In genomic region chr2:236552586-236552985, GRCh38 we compare ENCODE assay signal across 22 cellular contexts. TPM values are rescaled to one million over a fixed set of nuclear protein-coding genes. Genes with fewer than 3 reads are reported as not detected.
DNase-seq lines count a peak whose midpoint lies in the region; ATAC-seq, FAIRE-seq and TF ChIP-seq lines count a peak whose summit lies in the region.
"Had no signal": no experiment of that assay in that cellular context is flagged by ENCODE, and none has a peak within 500 bp of the region (broad histone marks: within the 10 kb centered on the region; RNA-seq: fewer than 3 reads in every experiment).

No MANE protein-coding gene starts in this region.

- peak overlapping the region; percentile 18 for H3K27ac Mint-ChIP-seq in activated CD4-positive, alpha-beta T cell treated with anti-CD3 and anti-CD28 coated beads, Interleukin-2, amount 10 ng/mL, durations not matched to agents 24 days and 14 days
- peak overlapping the region; percentile 82 for H3K27ac Mint-ChIP-seq in CD8-positive, alpha-beta T cell
- peak overlapping the region; percentile 77 for H3K27ac Mint-ChIP-seq in activated naive CD8-positive, alpha-beta T cell treated with anti-CD3 and anti-CD28 coated beads for 36 hours
- H3K27ac Mint-ChIP-seq in naive B cell: peak overlapping the region in 5 of 6 donors; percentile 2 to 85 (median 76)
- H3K27ac Mint-ChIP-seq: WTC11 had no signal

- peak overlapping the region; percentile 20 for H3K4me3 Mint-ChIP-seq in activated CD4-positive, alpha-beta T cell treated with anti-CD3 and anti-CD28 coated beads, Interleukin-2, amount 10 ng/mL, durations not matched to agents 24 days and 14 days
- H3K4me3 Mint-ChIP-seq in CD8-positive, alpha-beta T cell: no peak overlapping the region
- H3K4me3 Mint-ChIP-seq in activated naive CD8-positive, alpha-beta T cell treated with anti-CD3 and anti-CD28 coated beads for 36 hours: no peak overlapping the region
- H3K4me3 Mint-ChIP-seq in naive B cell: peak overlapping the region in 3 of 8 donors; percentile 22 to 77 (median 24)
- H3K4me3 Mint-ChIP-seq: WTC11 had no signal

- FAIRE-seq in urothelium cell line (lab: Jason Lieb, UNC): no peak

- peaks cover 43% of the 10 kb centered on the region for H3K36me3 Mint-ChIP-seq in activated CD4-positive, alpha-beta T cell treated with anti-CD3 and anti-CD28 coated beads, Interleukin-2, amount 10 ng/mL, durations not matched to agents 24 days and 14 days (ENCODE audit: low read depth)
- peaks cover 20% of the 10 kb centered on the region for H3K36me3 Mint-ChIP-seq in CD8-positive, alpha-beta T cell
- H3K36me3 Mint-ChIP-seq in activated naive CD8-positive, alpha-beta T cell treated with anti-CD3 and anti-CD28 coated beads for 36 hours: peaks cover 35% of the 10 kb centered on the region
- peaks cover 0 to 9% of the 10 kb centered on the region in 2 donors for H3K36me3 Mint-ChIP-seq in naive B cell
- H3K36me3 Mint-ChIP-seq: WTC11 had no signal

- peaks cover 4% of the 10 kb centered on the region for H3K9me3 ChIP-seq in CD8-positive, alpha-beta T cell (ENCODE audit: low read length)
- H3K9me3 ChIP-seq in breast epithelium: peaks cover 5 to 11% of the 10 kb centered on the region in 2 donors
- H3K9me3 ChIP-seq: adrenal gland had no signal

- POLR2A ChIA-PET in CD8-positive, alpha-beta T cell (lab: Charles Lee): interaction anchor here (1.3 kb wide), 1 partner anchor 17 kb away, joined by 4 read pairs; the partner anchor contains the start of gene ACKR3

- TF ChIP-seq POLR2A in breast epithelium (IDR thresholded peaks at IDR 0.05): no peak

- CTCF ChIA-PET in CD8-positive, alpha-beta T cell (lab: Charles Lee): no interaction called here

- no peak for TF ChIP-seq CTCF in CD8-positive, alpha-beta T cell (IDR thresholded peaks at IDR 0.05)
- no peak for TF ChIP-seq CTCF in GM10266 (IDR thresholded peaks at IDR 0.05; ENCODE audit: control insufficient read depth, insufficient read depth, low read depth, missing control alignments)
- TF ChIP-seq CTCF in breast epithelium (IDR thresholded peaks at IDR 0.05): no peak

- H3K27ac ChIP-seq in CD8-positive, alpha-beta T cell (ENCODE audit: low read depth, low read length): no peak overlapping the region
- H3K27ac ChIP-seq in breast epithelium: no peak overlapping the region
- H3K27ac ChIP-seq: adrenal gland, heart left ventricle, stomach, upper lobe of left lung had no signal

- H3K27me3 Mint-ChIP-seq in activated CD4-positive, alpha-beta T cell treated with anti-CD3 and anti-CD28 coated beads, Interleukin-2, amount 10 ng/mL, durations not matched to agents 24 days and 14 days: no peaks in the 10 kb centered on the region
- H3K27me3 Mint-ChIP-seq in CD8-positive, alpha-beta T cell (ENCODE audit: low read depth): no peaks in the 10 kb centered on the region
- H3K27me3 Mint-ChIP-seq in activated naive CD8-positive, alpha-beta T cell treated with anti-CD3 and anti-CD28 coated beads for 36 hours: no peaks in the 10 kb centered on the region
- H3K27me3 Mint-ChIP-seq in naive B cell: no peaks in the 10 kb centered on the region

- H3K4me1 ChIP-seq in CD8-positive, alpha-beta T cell (ENCODE audit: insufficient read depth, low read length): peaks cover 64% of the 10 kb centered on the region
- H3K4me1 ChIP-seq in breast epithelium: no peaks in the 10 kb centered on the region
- H3K4me1 ChIP-seq: adrenal gland, stomach, upper lobe of left lung had no signal

- no peak for ATAC-seq in CD8-positive, alpha-beta T cell
- ATAC-seq in naive B cell (ENCODE audit: low read depth in 2 of 2): no peak

- H3K4me3 ChIP-seq in CD8-positive, alpha-beta T cell (ENCODE audit: low read depth, low read length): no peak overlapping the region
- H3K4me3 ChIP-seq in breast epithelium: no peak overlapping the region
- H3K4me3 ChIP-seq: adrenal gland, heart left ventricle, stomach, upper lobe of left lung had no signal

- peaks cover 60% of the 10 kb centered on the region for H3K4me1 Mint-ChIP-seq in activated CD4-positive, alpha-beta T cell treated with anti-CD3 and anti-CD28 coated beads, Interleukin-2, amount 10 ng/mL, durations not matched to agents 24 days and 14 days
- H3K4me1 Mint-ChIP-seq in CD8-positive, alpha-beta T cell (ENCODE audit: low read depth): peaks cover 86% of the 10 kb centered on the region
- H3K4me1 Mint-ChIP-seq in activated naive CD8-positive, alpha-beta T cell treated with anti-CD3 and anti-CD28 coated beads for 36 hours: peaks cover 76% of the 10 kb centered on the region
- H3K4me1 Mint-ChIP-seq in naive B cell: peaks cover 48 to 82% (median 59%) of the 10 kb centered on the region in 3 donors

- DNase-seq in activated CD4-positive, alpha-beta T cell treated with anti-CD3 and anti-CD28 coated beads, Interleukin-2, amount 10 ng/mL, durations not matched to agents 24 days and 14 days: no peak
- DNase-seq in activated CD4-positive, alpha-beta T cell treated with anti-CD3 and anti-CD28 coated beads for 1 hour: no peak
- DNase-seq in CD8-positive, alpha-beta T cell: no peak
- DNase-seq in activated naive CD8-positive, alpha-beta T cell treated with anti-CD3 and anti-CD28 coated beads for 36 hours: no peak
- no peak for DNase-seq in naive B cell
- no peak for DNase-seq in GM10266 (ENCODE audit: extremely low spot score)
- DNase-seq in urothelium cell line (ENCODE audit: low spot score): no peak
- no peak for DNase-seq in breast epithelium (ENCODE audit: low spot score in 2 of 2)
- DNase-seq: activated CD8-positive, alpha-beta memory T cell treated with anti-CD3 and anti-CD28 coated beads, Interleukin-2, amount 50 U/mL, for 4 hours; adrenal gland; C1 segment of cervical spinal cord; central memory CD4-positive, alpha-beta T cell; effector memory CD4-positive, alpha-beta T cell; GOT3; heart left ventricle; Kasumi-1; NCI-H1105; RPMI8226; stimulated activated CD4-positive, alpha-beta T cell treated with anti-CD3 and anti-CD28 coated beads, Interleukin-15, amount 100 ng/mL, for 24 hours; stomach; upper lobe of left lung had no signal

- H3K9me3 Mint-ChIP-seq in activated CD4-positive, alpha-beta T cell treated with anti-CD3 and anti-CD28 coated beads, Interleukin-2, amount 10 ng/mL, durations not matched to agents 24 days and 14 days: peaks cover 27% of the 10 kb centered on the region
- peaks cover 13% of the 10 kb centered on the region for H3K9me3 Mint-ChIP-seq in CD8-positive, alpha-beta T cell
- peaks cover 12% of the 10 kb centered on the region for H3K9me3 Mint-ChIP-seq in activated naive CD8-positive, alpha-beta T cell treated with anti-CD3 and anti-CD28 coated beads for 36 hours
- peaks cover 2 to 17% (median 11%) of the 10 kb centered on the region in 7 donors for H3K9me3 Mint-ChIP-seq in naive B cell

- no peaks in the 10 kb centered on the region for H3K36me3 ChIP-seq in CD8-positive, alpha-beta T cell (ENCODE audit: insufficient read depth, low read length)
- H3K36me3 ChIP-seq in breast epithelium: no peaks in the 10 kb centered on the region
- H3K36me3 ChIP-seq: adrenal gland, heart left ventricle, stomach, upper lobe of left lung had no signal

- intact Hi-C loops in activated CD4-positive, alpha-beta T cell treated with anti-CD3 and anti-CD28 coated beads, Interleukin-2, amount 10 ng/mL, durations not matched to agents 24 days and 14 days (cut with micrococcal nuclease): loop anchor here (2.0 kb wide), 1 partner anchor 14 kb away; no protein-coding TSS in a partner anchor
- intact Hi-C loops in CD8-positive, alpha-beta T cell (cut with DNase I, micrococcal nuclease): no loop called here
- intact Hi-C loops in breast epithelium (cut with DNase I; ENCODE audit: low total_unique reads): no loop called here

- H3K27me3 ChIP-seq in CD8-positive, alpha-beta T cell (ENCODE audit: insufficient read depth, low read length): no peaks in the 10 kb centered on the region
- no peaks in the 10 kb centered on the region for H3K27me3 ChIP-seq in breast epithelium
- H3K27me3 ChIP-seq: heart left ventricle, stomach, upper lobe of left lung had no signal

RNA-seq across cellular contexts. Expression of gene ACKR3, which starts 17.0 kb away (rescaled TPM):
- total RNA-seq in activated CD4-positive, alpha-beta T cell treated with anti-CD3 and anti-CD28 coated beads, Interleukin-2, amount 10 ng/mL, durations not matched to agents 24 days and 14 days: 0.58 and 0.64 TPM in 2 replicates
- 1 to 10 TPM in 1 of 2 experiments, under 1 TPM in 1; 0.50 to 2.0 TPM for total RNA-seq in CD8-positive, alpha-beta T cell
- 1 to 10 TPM; 1.3 to 1.5 TPM for total RNA-seq in activated naive CD8-positive, alpha-beta T cell treated with anti-CD3 and anti-CD28 coated beads for 36 hours
- polyA plus RNA-seq in naive B cell (ENCODE audit: low read depth in 6 of 6): 1 to 10 TPM in 5 of 6 donors, under 1 TPM in 1; 0.28 to 3.4 (median 2.0) TPM
- 10 to 100 TPM; 15.1 to 39.4 (median 23.6) TPM for total RNA-seq in breast epithelium

Comparison
In these comparisons a context has a peak if more than half of its experiments do, and no peak if none do; other contexts are left out.
1. H3K27ac Mint-ChIP-seq: peak in every context shown above with its lines; median percentile 82 in CD8-positive, alpha-beta T cell; 77 in activated naive CD8-positive, alpha-beta T cell treated with anti-CD3 and anti-CD28 coated beads for 36 hours; 76 in naive B cell; 18 in activated CD4-positive, alpha-beta T cell treated with anti-CD3 and anti-CD28 coated beads, Interleukin-2, amount 10 ng/mL, durations not matched to agents 24 days and 14 days.